1 cellular context compared by ENCODE assay signal in the genomic region with DNA sequence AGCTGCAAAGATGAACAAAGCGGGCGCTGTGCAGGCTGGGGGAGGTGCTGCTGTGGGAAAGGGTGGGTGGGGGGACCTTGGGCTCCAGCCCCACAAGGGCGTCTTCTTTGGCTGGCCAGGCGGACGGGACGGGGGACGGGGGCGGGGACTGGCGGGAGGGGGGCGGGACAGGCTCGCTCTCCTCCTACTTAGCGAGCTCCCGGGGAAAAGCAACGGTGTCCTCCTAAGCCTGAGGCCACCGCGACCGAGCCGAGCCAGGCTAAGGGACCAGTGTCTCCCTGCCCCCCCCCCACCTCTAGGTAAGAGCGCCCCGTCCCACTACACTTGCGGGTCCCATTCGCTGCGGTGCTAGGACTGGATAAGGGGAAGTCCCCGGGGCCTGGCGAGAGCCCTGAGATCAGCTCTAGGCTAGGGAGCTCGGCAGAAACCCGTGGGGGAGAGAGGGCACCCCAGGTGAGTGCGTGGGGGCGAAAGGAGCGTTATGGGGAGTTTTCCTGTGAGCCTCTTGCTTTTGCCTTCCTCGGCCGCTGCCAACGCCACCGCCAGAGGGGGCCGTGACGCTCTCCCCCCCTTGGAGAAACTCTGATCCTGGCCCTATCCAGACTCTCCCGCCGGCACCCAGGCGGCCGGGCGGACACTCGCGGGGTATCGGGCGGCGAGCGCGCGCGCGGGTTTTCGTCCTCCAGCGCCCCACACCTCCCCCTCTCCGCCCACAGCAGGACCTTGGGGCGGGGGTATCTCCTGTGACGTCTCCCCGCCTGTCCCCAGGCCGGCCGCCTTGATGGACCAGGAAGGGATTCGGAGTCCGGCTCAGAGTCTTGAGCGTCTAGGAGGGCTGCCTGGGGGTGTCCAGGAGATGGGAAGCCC.
TF ChIP-seq lines count a peak whose summit lies in the region.

Gene PHLDB1 (plus strand): TSS at position 215 of the 867 bp plus-strand sequence. CDS start 6,222 bp downstream, outside the sequence.

TF ChIP-seq in HepG2, 621 proteins besides CTCF, POLR2A, EP300 and RAD21 (continued from another document and continues in another):
- TF ChIP-seq ZNF318 (CRISPR knock-in tag; IDR thresholded peaks at IDR 0.05) (no peak), HMGXB4 (CRISPR knock-in tag; IDR thresholded peaks at IDR 0.05; ENCODE audit: borderline replicate concordance in 1 of 2, low read depth in 1 of 2) (peak; percentile 49 to 68; a peak in 3 of 4 replicates), JUN (CRISPR knock-in tag; IDR thresholded peaks at IDR 0.05) (no peak), SRSF1 (optimal IDR thresholded peaks at IDR 0.05; ENCODE audit: low read depth, low read length) (peak; percentile 73), HDAC1 (CRISPR knock-in tag; IDR thresholded peaks at IDR 0.05) (peak; percentile 44; the same call in 1 of the 2 replicates), MZF1 (CRISPR knock-in tag; IDR thresholded peaks at IDR 0.05; ENCODE audit: borderline replicate concordance) (no peak), ZNF709 (CRISPR knock-in tag; IDR thresholded peaks at IDR 0.05) (0 out of 2 replicates have a peak, but pooled peaks have one; percentile 51), ZNF142 (CRISPR knock-in tag; IDR thresholded peaks at IDR 0.05) (peak; percentile 69; the same call in 1 of the 2 replicates), REPIN1 (CRISPR knock-in tag; IDR thresholded peaks at IDR 0.05; ENCODE audit: borderline replicate concordance, low read depth) (no peak), ARID4A (CRISPR knock-in tag; IDR thresholded peaks at IDR 0.05; ENCODE audit: borderline replicate concordance) (peak; percentile 22; the same call in 1 of the 2 replicates), PHF21A (CRISPR knock-in tag; IDR thresholded peaks at IDR 0.05) (no peak; the same call in 1 of the 2 replicates), RXRA (CRISPR knock-in tag; IDR thresholded peaks at IDR 0.05) (0 out of 2 replicates have a peak, but pooled peaks have one; percentile 41), ZNF782 (CRISPR knock-in tag; IDR thresholded peaks at IDR 0.05; ENCODE audit: borderline replicate concordance) (no peak), RFXAP (CRISPR knock-in tag; IDR thresholded peaks at IDR 0.05; ENCODE audit: borderline replicate concordance) (no peak), KAT8 (CRISPR knock-in tag; IDR thresholded peaks at IDR 0.05) (peak; percentile 10; the same call in 1 of the 2 replicates), PTBP1 (IDR thresholded peaks at IDR 0.05; ENCODE audit: low read depth, low read length, poor library complexity, severe bottlenecking) (no peak), ZNF121 (CRISPR knock-in tag; IDR thresholded peaks at IDR 0.05) (no peak), KDM2A (CRISPR knock-in tag; IDR thresholded peaks at IDR 0.05; ENCODE audit: borderline replicate concordance, low read depth) (no peak), ZNF335 (CRISPR knock-in tag; IDR thresholded peaks at IDR 0.05) (no peak), FOXP1 (IDR thresholded peaks at IDR 0.05) (no peak), FOXP1 (CRISPR knock-in tag; IDR thresholded peaks at IDR 0.05) (no peak), GABPB1 (CRISPR knock-in tag; IDR thresholded peaks at IDR 0.05) (peak; percentile 45; the same call in 1 of the 2 replicates), MED1 (CRISPR knock-in tag; IDR thresholded peaks at IDR 0.05) (peak; percentile 23; the same call in 1 of the 2 replicates)
- TF ChIP-seq, protein P1, sequence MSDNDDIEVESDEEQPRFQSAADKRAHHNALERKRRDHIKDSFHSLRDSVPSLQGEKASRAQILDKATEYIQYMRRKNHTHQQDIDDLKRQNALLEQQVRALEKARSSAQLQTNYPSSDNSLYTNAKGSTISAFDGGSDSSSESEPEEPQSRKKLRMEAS (IDR thresholded peaks at IDR 0.05), result peak; percentile 45; the same call in 1 of the 2 replicates
- TF ChIP-seq, protein P2, sequence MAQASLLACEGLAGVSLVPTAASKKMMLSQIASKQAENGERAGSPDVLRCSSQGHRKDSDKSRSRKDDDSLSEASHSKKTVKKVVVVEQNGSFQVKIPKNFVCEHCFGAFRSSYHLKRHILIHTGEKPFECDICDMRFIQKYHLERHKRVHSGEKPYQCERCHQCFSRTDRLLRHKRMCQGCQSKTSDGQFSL (CRISPR knock-in tag; IDR thresholded peaks at IDR 0.05), result peak; percentile 84; the same call in 1 of the 2 replicates
- TF ChIP-seq, protein P3, sequence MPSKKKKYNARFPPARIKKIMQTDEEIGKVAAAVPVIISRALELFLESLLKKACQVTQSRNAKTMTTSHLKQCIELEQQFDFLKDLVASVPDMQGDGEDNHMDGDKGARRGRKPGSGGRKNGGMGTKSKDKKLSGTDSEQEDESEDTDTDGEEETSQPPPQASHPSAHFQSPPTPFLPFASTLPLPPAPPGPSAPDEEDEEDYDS (CRISPR knock-in tag; IDR thresholded peaks at IDR 0.05), result no peak
- TF ChIP-seq, protein P4, sequence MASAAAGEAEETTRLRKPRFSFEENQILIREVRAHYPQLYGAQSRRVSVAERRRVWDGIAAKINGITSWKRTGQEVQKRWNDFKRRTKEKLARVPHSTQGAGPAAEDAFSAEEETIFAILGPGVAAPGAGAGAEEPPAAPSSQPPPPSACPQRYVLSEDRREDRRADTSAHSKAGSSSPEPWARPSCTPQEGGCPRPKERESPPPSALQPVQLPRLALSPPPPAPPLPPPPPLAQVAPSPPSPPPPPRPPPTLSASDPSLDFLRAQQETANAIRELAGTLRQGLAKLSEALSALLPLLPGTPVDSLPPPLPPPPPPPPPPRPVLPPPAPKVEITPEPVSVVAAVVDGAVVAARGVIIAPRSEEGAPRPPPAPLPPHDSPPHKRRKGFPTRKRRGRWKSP (CRISPR knock-in tag; IDR thresholded peaks at IDR 0.05), result peak; percentile 9; the same call in 1 of the 2 replicates
